Comparison of ENCODE assay signal across 8 cellular contexts in genomic region chr11:79400717-79401330, GRCh38. TPM values are rescaled to one million over a fixed set of nuclear protein-coding genes. Genes with fewer than 3 reads are reported as not detected.
A peak's percentile ranks its signal among the peaks of the same experiment; 100 is the strongest.
DNase-seq lines count a peak whose midpoint lies in the region; ATAC-seq and TF ChIP-seq lines count a peak whose summit lies in the region.

No MANE protein-coding gene starts in this region.

- peaks cover 0 to 4% (median 3%) of the 10 kb centered on the region in 5 experiments for H3K9me3 Mint-ChIP-seq in brain

- DNase-seq in ELF-1 (ENCODE audit: low read depth, low spot score) (peak; percentile 46), LoVo (ENCODE audit: low spot score) (peak; percentile 24), medulla oblongata (ENCODE audit: extremely low spot score) (peak; percentile 54), NCI-H2107 treated with DMSO at 0.1 percent for 48 hours (lab: John Stamatoyannopoulos, UW; ENCODE audit: unreplicated experiment) (no peak)
- no peak for DNase-seq in stimulated activated CD4-positive, alpha-beta T cell treated with anti-CD3 and anti-CD28 coated beads, Interleukin-1b, Interleukin-23, amount 100 ng/mL, for 48 hours

- no peak overlapping the region for H3K27ac Mint-ChIP-seq in brain

- TF ChIP-seq CTCF in brain (conservative IDR thresholded peaks at IDR 0.05): peak; percentile 64 to 72

- H3K4me1 Mint-ChIP-seq in brain: peaks cover 15% of the 10 kb centered on the region

- H3K36me3 Mint-ChIP-seq in brain: peaks cover 15% of the 10 kb centered on the region

- no peaks in the 10 kb centered on the region for H3K27me3 Mint-ChIP-seq in brain

- ATAC-seq in GM21381 (IDR thresholded peaks at IDR 0.05; ENCODE audit: unreplicated experiment) (peak; percentile 58), GM19455 (IDR thresholded peaks at IDR 0.05; ENCODE audit: unreplicated experiment) (no peak)

- H3K4me3 Mint-ChIP-seq in brain: peak overlapping the region in 1 of 5 experiments; percentile 43

RNA-seq across cellular contexts. Expression of gene TENM4, which starts 40.0 kb away (rescaled TPM):
- polyA plus RNA-seq in brain (ENCODE audit: insufficient read depth, low read depth, low replicate concordance): 15.7 TPM

Comparison
In these comparisons a context has a peak if more than half of its experiments do, and no peak if none do; other contexts are left out.
1. DNase-seq: peak in ELF-1 (single experiment), LoVo (single experiment) and medulla oblongata (single experiment); none in NCI-H2107 treated with DMSO at 0.1 percent for 48 hours (single experiment) and stimulated activated CD4-positive, alpha-beta T cell treated with anti-CD3 and anti-CD28 coated beads, Interleukin-1b, Interleukin-23, amount 100 ng/mL, for 48 hours (single experiment).